ENCODE assay signal across 21 cellular contexts in the genomic region with DNA sequence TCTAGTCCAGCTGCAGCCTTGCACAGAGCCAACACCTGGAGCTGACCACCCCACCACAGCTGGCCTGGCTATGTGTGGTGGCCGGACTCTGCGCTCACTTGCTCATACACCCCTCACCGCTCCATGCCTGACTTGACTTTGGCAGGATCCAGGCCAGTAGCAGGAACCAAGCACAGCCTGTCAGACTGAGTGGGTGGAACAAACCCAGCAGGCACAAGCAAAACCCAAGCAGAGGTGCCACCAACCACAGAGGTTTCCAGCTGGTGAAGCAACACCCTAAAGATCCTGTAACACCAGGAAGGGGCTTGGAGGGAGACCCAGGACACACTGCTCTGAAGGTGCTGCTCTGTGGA. TPM values are rescaled to one million over a fixed set of nuclear protein-coding genes. Genes with fewer than 3 reads are reported as not detected.
"Had no signal": no experiment of that assay in that cellular context is flagged by ENCODE, and none has a peak within 500 bp of the region (broad histone marks: within the 10 kb centered on the region; RNA-seq: fewer than 3 reads in every experiment).

No MANE protein-coding gene starts in this region.

- H3K36me3 ChIP-seq: esophagus muscularis mucosa, ovary had no signal

- ATAC-seq: activated naive CD4-positive, alpha-beta T cell treated with anti-CD3 and anti-CD28 coated beads, Interleukin-2, amount 50 U/mL, for 72 hours; activated T-cell treated with anti-CD3 and anti-CD28 coated beads, Interleukin-2, amount 50 U/mL, for 72 hours; stimulated activated effector memory CD8-positive, alpha-beta T cell treated with anti-CD3 and anti-CD28 coated beads, Interleukin-12 subunit alpha, Interleukin-12 subunit beta, amount 100 ng/mL, for 72 hours had no signal

- DNase-seq: activated B cell treated with CpG ODN at 0.5 μM for 24 hours; activated CD4-positive, alpha-beta T cell treated with anti-CD3 and anti-CD28 coated beads, Interleukin-2, amount 10 ng/mL, durations not matched to agents 7 days and 5 days; activated CD8-positive, alpha-beta memory T cell treated with anti-CD3 and anti-CD28 coated beads, Interleukin-2, amount 50 U/mL, for 48 hours; activated gamma-delta T cell; activated T-cell treated with anti-CD3 and anti-CD28 coated beads, Interleukin-2, amount 50 U/mL, for 72 hours; amygdala; effector CD4-positive, alpha-beta T cell; glutamatergic neuron; hypothalamus; midbrain; ovary; T-helper 2 cell had no signal

- H3K9me3 ChIP-seq: esophagus muscularis mucosa had no signal

- H3K27me3 ChIP-seq: esophagus muscularis mucosa, ovary had no signal

- H3K36me3 Mint-ChIP-seq: brain; stimulated activated effector memory CD8-positive, alpha-beta T cell treated with anti-CD3 and anti-CD28 coated beads, Interleukin-12 subunit alpha, Interleukin-12 subunit beta, amount 100 ng/mL, for 72 hours had no signal

- H3K27ac Mint-ChIP-seq: activated B cell treated with CpG ODN at 0.5 μM for 24 hours; activated CD4-positive, alpha-beta T cell treated with anti-CD3 and anti-CD28 coated beads, Interleukin-2, amount 10 ng/mL, durations not matched to agents 7 days and 5 days; activated naive CD4-positive, alpha-beta T cell treated with anti-CD3 and anti-CD28 coated beads, Interleukin-2, amount 50 U/mL, for 72 hours; activated T-cell treated with anti-CD3 and anti-CD28 coated beads, Interleukin-2, amount 50 U/mL, for 72 hours; brain; stimulated activated effector memory CD8-positive, alpha-beta T cell treated with anti-CD3 and anti-CD28 coated beads, Interleukin-12 subunit alpha, Interleukin-12 subunit beta, amount 100 ng/mL, for 72 hours had no signal

- H3K9me3 Mint-ChIP-seq: activated naive CD4-positive, alpha-beta T cell treated with anti-CD3 and anti-CD28 coated beads, Interleukin-2, amount 50 U/mL, for 72 hours; central memory CD8-positive, alpha-beta T cell; neural crest cell; stimulated activated effector memory CD8-positive, alpha-beta T cell treated with anti-CD3 and anti-CD28 coated beads, Interleukin-12 subunit alpha, Interleukin-12 subunit beta, amount 100 ng/mL, for 72 hours had no signal

- FAIRE-seq: TTC549 had no signal

- H3K4me3 ChIP-seq: coronary artery, esophagus muscularis mucosa, lung, ovary had no signal

- H3K27ac ChIP-seq: ovary had no signal

- H3K4me1 Mint-ChIP-seq: activated B cell treated with CpG ODN at 0.5 μM for 24 hours; activated CD4-positive, alpha-beta T cell treated with anti-CD3 and anti-CD28 coated beads, Interleukin-2, amount 10 ng/mL, durations not matched to agents 7 days and 5 days; central memory CD8-positive, alpha-beta T cell; neural crest cell; stimulated activated effector memory CD8-positive, alpha-beta T cell treated with anti-CD3 and anti-CD28 coated beads, Interleukin-12 subunit alpha, Interleukin-12 subunit beta, amount 100 ng/mL, for 72 hours had no signal

- H3K4me3 Mint-ChIP-seq: activated B cell treated with CpG ODN at 0.5 μM for 24 hours; activated CD4-positive, alpha-beta T cell treated with anti-CD3 and anti-CD28 coated beads, Interleukin-2, amount 10 ng/mL, durations not matched to agents 7 days and 5 days; activated T-cell treated with anti-CD3 and anti-CD28 coated beads, Interleukin-2, amount 50 U/mL, for 72 hours; brain; central memory CD8-positive, alpha-beta T cell; neural crest cell; stimulated activated effector memory CD8-positive, alpha-beta T cell treated with anti-CD3 and anti-CD28 coated beads, Interleukin-12 subunit alpha, Interleukin-12 subunit beta, amount 100 ng/mL, for 72 hours had no signal

RNA-seq across cellular contexts. Expression of gene WNT11, which starts 44.9 kb away (rescaled TPM):
- total RNA-seq: activated CD4-positive, alpha-beta T cell treated with anti-CD3 and anti-CD28 coated beads, Interleukin-2, amount 10 ng/mL, durations not matched to agents 7 days and 5 days had no signal
